In genomic region chr10:95426482-95426881, GRCh38 we compare ENCODE assay signal across 16 cellular contexts.
DNase-seq lines count a peak whose midpoint lies in the region; FAIRE-seq and TF ChIP-seq lines count a peak whose summit lies in the region.
"Had no signal": no experiment of that assay in that cellular context is flagged by ENCODE, and none has a peak within 500 bp of the region (broad histone marks: within the 10 kb centered on the region; RNA-seq: fewer than 3 reads in every experiment).

No MANE protein-coding gene starts in this region.

- H3K4me3 ChIP-seq in ascending aorta (no peak overlapping the region), esophagus squamous epithelium (no peak overlapping the region), stomach (no peak overlapping the region)
- H3K4me3 ChIP-seq: K562 had no signal

- FAIRE-seq in GM12892 (lab: Jason Lieb, UNC) (peak; percentile 56), frontal cortex (lab: Jason Lieb, UNC) (no peak)
- FAIRE-seq: GM19239 had no signal

- H3K4me1 ChIP-seq in ascending aorta (peaks cover 17 to 70% of the 10 kb centered on the region in 2 donors), esophagus squamous epithelium (peaks cover 7 to 87% (median 40%) of the 10 kb centered on the region in 3 donors), stomach (peaks cover 33 to 95% (median 64%) of the 10 kb centered on the region in 4 donors)

- TF ChIP-seq POLR2A in GM12892 (IDR thresholded peaks at IDR 0.05; ENCODE audit: low read depth, low read length), result no peak
- TF ChIP-seq POLR2A in esophagus squamous epithelium (IDR thresholded peaks at IDR 0.05), result no peak
- TF ChIP-seq POLR2A in stomach (IDR thresholded peaks at IDR 0.05), result no peak

- no peak for TF ChIP-seq EP300 in stomach (IDR thresholded peaks at IDR 0.05)

- no peaks in the 10 kb centered on the region for H3K9me3 ChIP-seq in ascending aorta
- no peaks in the 10 kb centered on the region for H3K9me3 ChIP-seq in esophagus squamous epithelium
- no peaks in the 10 kb centered on the region for H3K9me3 ChIP-seq in stomach

- H3K27me3 ChIP-seq in ascending aorta (no peaks in the 10 kb centered on the region), esophagus squamous epithelium (no peaks in the 10 kb centered on the region), stomach (no peaks in the 10 kb centered on the region)

- WGBS in esophagus squamous epithelium, 2 donors, result 78 to 79% methylated on average over 5 of the region's 5 CpGs
- WGBS in stomach, 5 donors, result 60 to 72% (median 63%) methylated on average over 5 of the region's 5 CpGs

- H3K36me3 ChIP-seq in ascending aorta (peaks cover 85 to 96% of the 10 kb centered on the region in 2 donors), esophagus squamous epithelium (peaks cover 0 to 4% (median 0%) of the 10 kb centered on the region in 3 donors), stomach (peaks cover 0 to 68% (median 52%) of the 10 kb centered on the region in 4 donors)

- no peak for DNase-seq in GM12892 (ENCODE audit: insufficient read length)
- no peak for DNase-seq in ascending aorta (ENCODE audit: low spot score in 2 of 2)
- no peak for DNase-seq in esophagus squamous epithelium (lab: John Stamatoyannopoulos, UW)
- no peak for DNase-seq in stomach
- DNase-seq in posterior cingulate gyrus, result no peak
- no peak for DNase-seq in frontal cortex (ENCODE audit: low spot score in 2 of 2)
- no peak for DNase-seq in activated CD8-positive, alpha-beta memory T cell treated with anti-CD3 and anti-CD28 coated beads, Interleukin-2, amount 50 U/mL, for 4 hours
- DNase-seq: ACHN, AML-193, GF-D8, NCI-H1436, NCI-H2029 treated with DMSO at 0.1 percent for 48 hours, NCI-H774, RPMI8226 had no signal

- TF ChIP-seq CTCF in ascending aorta (IDR thresholded peaks at IDR 0.05), result no peak
- no peak for TF ChIP-seq CTCF in esophagus squamous epithelium (IDR thresholded peaks at IDR 0.05)
- TF ChIP-seq CTCF in stomach (IDR thresholded peaks at IDR 0.05), result no peak

- peak overlapping the region; percentile 58 to 73 for H3K27ac ChIP-seq in ascending aorta
- H3K27ac ChIP-seq in esophagus squamous epithelium, result peak overlapping the region in 3 of 4 donors; percentile 65 to 87 (median 83)
- peak overlapping the region; percentile 10 to 95 (median 18) for H3K27ac ChIP-seq in stomach

- intact Hi-C loops in ascending aorta (cut with DNase I), result no loop called here
- intact Hi-C loops in esophagus squamous epithelium (cut with DNase I), result no loop called here
- intact Hi-C loops in stomach (cut with DNase I; ENCODE audit: low total_unique reads), result loop anchor here (10.0 kb wide), 1 partner anchor 52 kb away; no protein-coding TSS in a partner anchor
- intact Hi-C loops in posterior cingulate gyrus (cut with DNase I), result no loop called here

Comparison
In these comparisons a context has a peak if more than half of its experiments do, and no peak if none do; other contexts are left out.
1. H3K27ac ChIP-seq: peak in every context shown above with its lines; median percentile 83 in esophagus squamous epithelium; 66 in ascending aorta; 18 in stomach.